ENCODE assay signal across 27 cellular contexts in genomic region chr1:170714163-170714562, GRCh38. TPM values are rescaled to one million over a fixed set of nuclear protein-coding genes. Genes with fewer than 3 reads are reported as not detected.
DNase-seq lines count a peak whose midpoint lies in the region; ATAC-seq and TF ChIP-seq lines count a peak whose summit lies in the region.
"Had no signal": no experiment of that assay in that cellular context is flagged by ENCODE, and none has a peak within 500 bp of the region (broad histone marks: within the 10 kb centered on the region; RNA-seq: fewer than 3 reads in every experiment).

No MANE protein-coding gene starts in this region.

- H3K79me2 ChIP-seq in Loucy (ENCODE audit: insufficient read depth, low read length): no peaks in the 10 kb centered on the region

- H3K27me3 ChIP-seq in Loucy (ENCODE audit: insufficient read depth, low read length, poor library complexity, severe bottlenecking) (no peaks in the 10 kb centered on the region), adipocyte (replicated peaks; ENCODE audit: control insufficient read depth, insufficient read depth, low read length) (no peaks in the 10 kb centered on the region), psoas muscle (ENCODE audit: insufficient read depth in 3 of 3, low read length in 2 of 3) (no peaks in the 10 kb centered on the region), gastroesophageal sphincter (no peaks in the 10 kb centered on the region)
- H3K27me3 ChIP-seq: gastrocnemius medialis, right atrium auricular region, tibial artery had no signal

- peaks cover 13% of the 10 kb centered on the region for H3K9me3 ChIP-seq in Loucy (ENCODE audit: insufficient read depth, low read depth, low read length)
- H3K9me3 ChIP-seq in adipocyte (ENCODE audit: control insufficient read depth, low read length): no peaks in the 10 kb centered on the region
- H3K9me3 ChIP-seq in psoas muscle: no peaks in the 10 kb centered on the region
- H3K9me3 ChIP-seq in gastroesophageal sphincter: no peaks in the 10 kb centered on the region
- H3K9me3 ChIP-seq: gastrocnemius medialis, right atrium auricular region, tibial artery had no signal

- H4K20me1 ChIP-seq in Loucy (ENCODE audit: insufficient read depth, low read length, poor library complexity, severe bottlenecking): no peaks in the 10 kb centered on the region

- H3K36me3 ChIP-seq in Loucy (ENCODE audit: insufficient read depth, low read length): peaks cover 5% of the 10 kb centered on the region; the same call in 1 of the 2 replicates
- H3K36me3 ChIP-seq in adipocyte (ENCODE audit: control insufficient read depth, insufficient read depth, low read length, severe bottlenecking): peaks cover 19% of the 10 kb centered on the region
- H3K36me3 ChIP-seq in psoas muscle (ENCODE audit: insufficient read depth in 1 of 2, low read depth in 1 of 2): peaks cover 2 to 11% of the 10 kb centered on the region in 2 donors
- H3K36me3 ChIP-seq in gastroesophageal sphincter: no peaks in the 10 kb centered on the region
- H3K36me3 ChIP-seq: gastrocnemius medialis, right atrium auricular region, tibial artery had no signal

- no peak for TF ChIP-seq POLR2A in gastroesophageal sphincter (IDR thresholded peaks at IDR 0.05)

- 68 to 80% (median 68%) methylated on average over 5 of the region's 5 CpGs for WGBS in psoas muscle, 3 donors
- WGBS in gastroesophageal sphincter (ENCODE audit: low coverage in 1 of 2), 2 donors: 87% methylated on average over 5 of the region's 5 CpGs

- no peak for ATAC-seq in psoas muscle
- no peak for ATAC-seq in gastroesophageal sphincter
- ATAC-seq: gastrocnemius medialis; left lobe of liver; stimulated activated naive CD8-positive, alpha-beta T cell treated with anti-CD3 and anti-CD28 coated beads, Interleukin-15, Interleukin-2, amounts not matched to agents 100 U/mL and 50 U/mL, for 24 hours; T-cell had no signal

- H3K9me2 ChIP-seq in Loucy (replicated peaks; ENCODE audit: low read depth, low read length): no peaks in the 10 kb centered on the region

- peaks cover 55% of the 10 kb centered on the region for H3K4me1 ChIP-seq in Loucy (ENCODE audit: insufficient read depth, low read length, poor library complexity, severe bottlenecking)
- peaks cover 53% of the 10 kb centered on the region for H3K4me1 ChIP-seq in adipocyte (ENCODE audit: control insufficient read depth, insufficient read depth, low read length)
- peaks cover 27% of the 10 kb centered on the region for H3K4me1 ChIP-seq in psoas muscle
- no peaks in the 10 kb centered on the region for H3K4me1 ChIP-seq in gastroesophageal sphincter
- H3K4me1 ChIP-seq: right atrium auricular region had no signal

- no peak for TF ChIP-seq CTCF in Loucy (conservative IDR thresholded peaks at IDR 0.05; ENCODE audit: low read length)
- TF ChIP-seq CTCF in psoas muscle (IDR thresholded peaks at IDR 0.05): no peak
- TF ChIP-seq CTCF in gastroesophageal sphincter (IDR thresholded peaks at IDR 0.05): no peak

- intact Hi-C loops in psoas muscle (cut with DNase I): no loop called here

- peak overlapping the region; percentile 73 for H3K4me2 ChIP-seq in Loucy (ENCODE audit: low read depth, low read length, poor library complexity, severe bottlenecking)
- H3K4me2 ChIP-seq: KMS-11, PC-9 had no signal

- H3K9ac ChIP-seq in Loucy (ENCODE audit: low read depth, low read length, poor library complexity, severe bottlenecking) (peak overlapping the region; percentile 61), adipocyte (ENCODE audit: low read length) (no peak overlapping the region)
- H3K9ac ChIP-seq: KMS-11 had no signal

- H3K4me3 ChIP-seq in Loucy (ENCODE audit: low read length, poor library complexity, severe bottlenecking) (peak overlapping the region; percentile 45), adipocyte (ENCODE audit: low read length) (peak overlapping the region; percentile 23), psoas muscle (no peak overlapping the region), gastroesophageal sphincter (no peak overlapping the region)
- H3K4me3 ChIP-seq: gastrocnemius medialis, PC-9, right atrium auricular region, tibial artery had no signal

- H3F3A ChIP-seq in Loucy (ENCODE audit: low read depth): peaks cover 18% of the 10 kb centered on the region; the same call in 1 of the 2 replicates

- peak overlapping the region; percentile 24 for H3K27ac ChIP-seq in psoas muscle
- no peak overlapping the region for H3K27ac ChIP-seq in gastroesophageal sphincter
- H3K27ac ChIP-seq: KMS-11, PC-9, right atrium auricular region had no signal

- DNase-seq in GM04504 (ENCODE audit: low read depth) (peak; percentile 48), adipocyte (ENCODE audit: low read depth) (no peak), psoas muscle (no peak), OCI-M2 (lab: John Stamatoyannopoulos, UW; ENCODE audit: unreplicated experiment) (no peak), cerebellum (ENCODE audit: low spot score) (no peak)
- no peak for DNase-seq in activated CD4-positive, alpha-beta T cell treated with anti-CD3 and anti-CD28 coated beads, Interleukin-2, amount 50 U/mL, for 4 hours
- DNase-seq: activated CD4-positive, alpha-beta T cell treated with anti-CD3 and anti-CD28 coated beads for 1 hour; activated gamma-delta T cell; gastrocnemius medialis; hippocampal formation; immature natural killer cell; mesendoderm; naive B cell; NCI-H187; NCI-H226; NCI-H774; PC-9; SHP77; stimulated activated naive CD8-positive, alpha-beta T cell treated with anti-CD3 and anti-CD28 coated beads, Interleukin-15, Interleukin-2, amounts not matched to agents 100 U/mL and 50 U/mL, for 24 hours; T-cell; tibial artery had no signal

- no peak for TF ChIP-seq EP300 in gastroesophageal sphincter (IDR thresholded peaks at IDR 0.05)

- H2AFZ ChIP-seq in Loucy (ENCODE audit: low read length): 0 out of 2 replicates have a peak overlapping the region, but pooled peaks have one; percentile 1
- H2AFZ ChIP-seq: PC-9 had no signal

RNA-seq across cellular contexts. Expression of gene PRRX1, which starts 50.2 kb away (rescaled TPM):
- total RNA-seq in psoas muscle: 100 to 1,000 TPM in 3 of 4 donors, 10 to 100 TPM in 1; 61.4 to 256 (median 116) TPM
- polyA plus RNA-seq in psoas muscle: 10 to 100 TPM; 27.7 to 64.1 (median 53.7) TPM
- 10 to 100 TPM; 13.4 to 27.9 (median 21.4) TPM for total RNA-seq in gastroesophageal sphincter
- total RNA-seq in cerebellum: 13.3 TPM
- total RNA-seq: HT-29, PC-9 had no signal
- polyA plus RNA-seq: immature natural killer cell had no signal

Comparison
In these comparisons a context has a peak if more than half of its experiments do, and no peak if none do; other contexts are left out.
1. H3K4me3 ChIP-seq: peak in Loucy (single experiment) and adipocyte (single experiment); none in psoas muscle (single experiment) and gastroesophageal sphincter (0 of 2).